In the genomic region with DNA sequence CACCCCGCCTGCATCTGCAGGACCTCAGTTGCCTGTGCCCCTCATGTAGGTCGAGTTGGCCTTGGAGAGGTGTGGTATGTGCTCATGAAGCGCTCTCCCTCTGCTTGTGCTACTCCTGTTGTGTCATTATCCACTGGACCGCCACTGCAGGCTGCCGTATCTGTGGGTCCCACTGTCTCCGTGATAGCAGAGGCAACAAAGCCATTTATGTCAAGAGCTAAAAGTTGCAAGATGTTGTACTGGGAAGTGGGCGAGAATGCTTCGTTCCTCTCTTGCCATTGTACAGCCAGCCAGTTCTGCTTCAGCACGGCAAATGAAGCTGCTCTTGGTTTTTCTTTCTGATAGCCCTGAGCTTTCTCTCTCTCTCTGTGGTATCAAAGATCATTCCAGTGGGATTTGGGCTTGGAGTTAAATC, we compare ENCODE assay signal across 23 cellular contexts.
A peak's percentile ranks its signal among the peaks of the same experiment; 100 is the strongest.
DNase-seq lines count a peak whose midpoint lies in the region; ATAC-seq and TF ChIP-seq lines count a peak whose summit lies in the region.
"Had no signal": no experiment of that assay in that cellular context is flagged by ENCODE, and none has a peak within 500 bp of the region (broad histone marks: within the 10 kb centered on the region; RNA-seq: fewer than 3 reads in every experiment).

No MANE protein-coding gene starts in this region.

- no peak for DNase-seq in GM23338 (ENCODE audit: low spot score)
- DNase-seq in NB4 (ENCODE audit: low read depth) = peak; percentile 51
- no peak for DNase-seq in neuronal stem cell (ENCODE audit: low spot score)
- no peak for DNase-seq in NK-92 (lab: John Stamatoyannopoulos, UW; ENCODE audit: unreplicated experiment)
- no peak for DNase-seq in adrenal gland
- DNase-seq: activated CD4-positive, alpha-beta T cell treated with anti-CD3 and anti-CD28 coated beads, Interleukin-2, amount 10 ng/mL, durations not matched to agents 24 days and 14 days; activated naive CD4-positive, alpha-beta T cell treated with anti-CD3 and anti-CD28 coated beads, Interleukin-2, amount 10 ng/mL, durations not matched to agents 7 days and 5 days; Calu3; DND-41; kidney; NCI-H146; NCI-H510A; occipital lobe; spleen; stimulated activated CD4-positive, alpha-beta T cell treated with anti-CD3 and anti-CD28 coated beads, Interleukin-4, amount 100 ng/mL, for 1 hour had no signal

- peak overlapping the region; percentile 44 for H3K18ac ChIP-seq in neuronal stem cell (ENCODE audit: low read length)

- H4K20me1 ChIP-seq in GM23338 (replicated peaks; ENCODE audit: insufficient read depth) = no peaks in the 10 kb centered on the region
- H4K20me1 ChIP-seq: BLaER1 treated with 17β-estradiol and CSF1 and Interleukin-3, amounts not matched to agents 10 nM and 100 nM had no signal

- H2AK5ac ChIP-seq in neuronal stem cell (ENCODE audit: low read depth, low read length) = no peak overlapping the region

- no peaks in the 10 kb centered on the region for H3K36me3 Mint-ChIP-seq in GM23338 (ENCODE audit: low read depth)
- no peaks in the 10 kb centered on the region for H3K36me3 Mint-ChIP-seq in dendritic cell treated with granulocyte-macrophage colony-stimulating factor and Interleukin-4, amounts not matched to agents 40 ng/mL and 50 ng/mL, for 4 days (ENCODE audit: low read depth)
- H3K36me3 Mint-ChIP-seq: activated naive CD4-positive, alpha-beta T cell treated with anti-CD3 and anti-CD28 coated beads, Interleukin-2, amount 10 ng/mL, durations not matched to agents 7 days and 5 days; stimulated activated memory B cell treated with anti-CD40 and anti-IgM and Interleukin-4, amounts not matched to agents 10 μg/mL and 1 μg/mL and 100 μg/mL, for 72 hours had no signal

- no peaks in the 10 kb centered on the region for H3K27me3 Mint-ChIP-seq in GM23338 (ENCODE audit: insufficient read depth, low read depth, poor library complexity)
- no peaks in the 10 kb centered on the region for H3K27me3 Mint-ChIP-seq in dendritic cell treated with granulocyte-macrophage colony-stimulating factor and Interleukin-4, amounts not matched to agents 40 ng/mL and 50 ng/mL, for 4 days
- H3K27me3 Mint-ChIP-seq: stimulated activated memory B cell treated with anti-CD40 and anti-IgM and Interleukin-4, amounts not matched to agents 10 μg/mL and 1 μg/mL and 100 μg/mL, for 72 hours had no signal

- H3K4me3 ChIP-seq in GM23338 (no peak overlapping the region), NB4 (ENCODE audit: low read depth, low read length) (no peak overlapping the region), neuronal stem cell (ENCODE audit: low read length in 2 of 2) (no peak overlapping the region), adrenal gland (no peak overlapping the region)
- H3K4me3 ChIP-seq: BLaER1 treated with 17β-estradiol and CSF1 and Interleukin-3, amounts not matched to agents 10 nM and 100 nM; spleen; suprapubic skin had no signal

- H3K4ac ChIP-seq in neuronal stem cell (ENCODE audit: low read length) = no peak overlapping the region

- H2AFZ ChIP-seq in GM23338 = peak overlapping the region; percentile 89
- H2AFZ ChIP-seq in neuronal stem cell (ENCODE audit: low read length) = no peak overlapping the region

- H3K9me2 ChIP-seq in GM23338 (ENCODE audit: insufficient read depth) = peaks cover 17% of the 10 kb centered on the region

- H2BK5ac ChIP-seq in neuronal stem cell (ENCODE audit: low read length) = no peak overlapping the region

- H3K9me3 Mint-ChIP-seq in GM23338 = no peaks in the 10 kb centered on the region; the same call in 1 of the 3 replicates
- H3K9me3 Mint-ChIP-seq in dendritic cell treated with granulocyte-macrophage colony-stimulating factor and Interleukin-4, amounts not matched to agents 40 ng/mL and 50 ng/mL, for 4 days = no peaks in the 10 kb centered on the region
- H3K9me3 Mint-ChIP-seq: activated naive CD4-positive, alpha-beta T cell treated with anti-CD3 and anti-CD28 coated beads, Interleukin-2, amount 10 ng/mL, durations not matched to agents 7 days and 5 days had no signal

- no peak overlapping the region for H3K27ac Mint-ChIP-seq in GM23338
- peak overlapping the region; percentile 56 for H3K27ac Mint-ChIP-seq in dendritic cell treated with granulocyte-macrophage colony-stimulating factor and Interleukin-4, amounts not matched to agents 40 ng/mL and 50 ng/mL, for 4 days
- H3K27ac Mint-ChIP-seq: activated CD4-positive, alpha-beta T cell treated with anti-CD3 and anti-CD28 coated beads, Interleukin-2, amount 10 ng/mL, durations not matched to agents 24 days and 14 days; activated naive CD4-positive, alpha-beta T cell treated with anti-CD3 and anti-CD28 coated beads, Interleukin-2, amount 10 ng/mL, durations not matched to agents 7 days and 5 days; stimulated activated memory B cell treated with anti-CD40 and anti-IgM and Interleukin-4, amounts not matched to agents 10 μg/mL and 1 μg/mL and 100 μg/mL, for 72 hours had no signal

- H3K9ac ChIP-seq in neuronal stem cell (ENCODE audit: low read depth, low read length, poor library complexity) = no peak overlapping the region
- H3K9ac ChIP-seq: BLaER1 treated with 17β-estradiol and CSF1 and Interleukin-3, amounts not matched to agents 10 nM and 100 nM had no signal

- no peak overlapping the region for H3K23ac ChIP-seq in neuronal stem cell (ENCODE audit: low read depth, low read length, poor library complexity)

- no peak overlapping the region for H2BK120ac ChIP-seq in neuronal stem cell (ENCODE audit: low read depth, low read length)

- 0 out of 3 replicates have a peak, but pooled peaks cover 2% of the 10 kb centered on the region for H3K4me1 Mint-ChIP-seq in GM23338
- peaks cover 41% of the 10 kb centered on the region for H3K4me1 Mint-ChIP-seq in dendritic cell treated with granulocyte-macrophage colony-stimulating factor and Interleukin-4, amounts not matched to agents 40 ng/mL and 50 ng/mL, for 4 days (ENCODE audit: low read depth)
- H3K4me1 Mint-ChIP-seq: activated CD4-positive, alpha-beta T cell treated with anti-CD3 and anti-CD28 coated beads, Interleukin-2, amount 10 ng/mL, durations not matched to agents 24 days and 14 days; activated naive CD4-positive, alpha-beta T cell treated with anti-CD3 and anti-CD28 coated beads, Interleukin-2, amount 10 ng/mL, durations not matched to agents 7 days and 5 days; stimulated activated memory B cell treated with anti-CD40 and anti-IgM and Interleukin-4, amounts not matched to agents 10 μg/mL and 1 μg/mL and 100 μg/mL, for 72 hours had no signal

- no peaks in the 10 kb centered on the region for H3K36me3 ChIP-seq in GM23338 (ENCODE audit: insufficient read depth)
- no peaks in the 10 kb centered on the region for H3K36me3 ChIP-seq in neuronal stem cell (replicated peaks in 1 of 2; ENCODE audit: control insufficient read depth in 2 of 2, insufficient read depth in 2 of 2, low read length in 2 of 2)
- no peaks in the 10 kb centered on the region for H3K36me3 ChIP-seq in adrenal gland (replicated peaks in 1 of 2)
- H3K36me3 ChIP-seq: BLaER1 treated with 17β-estradiol and CSF1 and Interleukin-3, amounts not matched to agents 10 nM and 100 nM; spleen; suprapubic skin had no signal

- H4K8ac ChIP-seq in neuronal stem cell (ENCODE audit: low read depth, low read length) = no peak overlapping the region

- no peak overlapping the region for H2BK12ac ChIP-seq in neuronal stem cell (ENCODE audit: low read length)

- no peak overlapping the region for H3K14ac ChIP-seq in neuronal stem cell (ENCODE audit: low read length)

- no peaks in the 10 kb centered on the region for H3K79me1 ChIP-seq in neuronal stem cell (ENCODE audit: low read depth, low read length)

- TF ChIP-seq CTCF in GM23338 (conservative IDR thresholded peaks at IDR 0.05; ENCODE audit: low read depth in 2 of 2) = no peak
- no peak for TF ChIP-seq CTCF in NB4 (IDR thresholded peaks at IDR 0.05; ENCODE audit: low read depth, low read length)
- no peak for TF ChIP-seq CTCF in adrenal gland (IDR thresholded peaks at IDR 0.05)

- peak overlapping the region; percentile 19 for H4K91ac ChIP-seq in neuronal stem cell (ENCODE audit: low read depth, low read length, poor library complexity)

- H3K4me2 ChIP-seq in GM23338 = no peak overlapping the region
- H3K4me2 ChIP-seq in neuronal stem cell (ENCODE audit: insufficient read depth, low read length, poor library complexity, severe bottlenecking) = no peak overlapping the region

- H3F3A ChIP-seq in GM23338 (replicated peaks; ENCODE audit: low read depth) = no peaks in the 10 kb centered on the region

- WGBS in neuronal stem cell (ENCODE audit: extremely low coverage in 2 of 2, insufficient read length in 2 of 2, insufficient replicate concordance in 1 of 2), 2 donors = no CpG with 5 or more reads among the region's 9 CpGs
- 81 to 84% (median 82%) methylated on average over 6 to 9 of the region's 9 CpGs for WGBS in adrenal gland, 4 donors

- TF ChIP-seq POLR2A in NB4 (IDR thresholded peaks at IDR 0.05; ENCODE audit: extremely low read depth, insufficient read length) (no peak), adrenal gland (IDR thresholded peaks at IDR 0.05) (no peak)

- H3K27ac ChIP-seq in GM23338 (ENCODE audit: low read depth) = no peak overlapping the region
- no peak overlapping the region for H3K27ac ChIP-seq in neuronal stem cell (replicated peaks; ENCODE audit: low read length)
- no peak overlapping the region for H3K27ac ChIP-seq in adrenal gland
- H3K27ac ChIP-seq: BLaER1 treated with 17β-estradiol and CSF1 and Interleukin-3, amounts not matched to agents 10 nM and 100 nM; RWPE1; spleen; suprapubic skin; VCaP had no signal

- ATAC-seq in GM23338 (no peak), GM21825 (IDR thresholded peaks at IDR 0.05; ENCODE audit: unreplicated experiment) (no peak)
- ATAC-seq: SK-N-SH treated with all-trans-retinoic acid at 6 μM for 48 hours; stimulated activated memory B cell treated with anti-CD40 and anti-IgM and Interleukin-4, amounts not matched to agents 10 μg/mL and 1 μg/mL and 100 μg/mL, for 72 hours had no signal

- no peak overlapping the region for H3K4me3 Mint-ChIP-seq in GM23338
- H3K4me3 Mint-ChIP-seq in dendritic cell treated with granulocyte-macrophage colony-stimulating factor and Interleukin-4, amounts not matched to agents 40 ng/mL and 50 ng/mL, for 4 days = peak overlapping the region; percentile 17
- H3K4me3 Mint-ChIP-seq: activated CD4-positive, alpha-beta T cell treated with anti-CD3 and anti-CD28 coated beads, Interleukin-2, amount 10 ng/mL, durations not matched to agents 24 days and 14 days; activated naive CD4-positive, alpha-beta T cell treated with anti-CD3 and anti-CD28 coated beads, Interleukin-2, amount 10 ng/mL, durations not matched to agents 7 days and 5 days; stimulated activated memory B cell treated with anti-CD40 and anti-IgM and Interleukin-4, amounts not matched to agents 10 μg/mL and 1 μg/mL and 100 μg/mL, for 72 hours had no signal

- no peaks in the 10 kb centered on the region for H3K9me3 ChIP-seq in neuronal stem cell (replicated peaks in 1 of 2; ENCODE audit: control insufficient read depth in 2 of 2, insufficient read depth in 1 of 2, low read depth in 1 of 2, low read length in 2 of 2)
- no peaks in the 10 kb centered on the region for H3K9me3 ChIP-seq in adrenal gland (replicated peaks in 1 of 3)
- H3K9me3 ChIP-seq: BLaER1 treated with 17β-estradiol and CSF1 and Interleukin-3, amounts not matched to agents 10 nM and 100 nM; spleen; suprapubic skin had no signal

- no peak overlapping the region for H2BK15ac ChIP-seq in neuronal stem cell (ENCODE audit: low read length)

- H3K4me1 ChIP-seq in GM23338 (ENCODE audit: insufficient read depth) (no peaks in the 10 kb centered on the region), neuronal stem cell (ENCODE audit: control insufficient read depth in 2 of 2, insufficient read depth in 1 of 2, low read depth in 1 of 2, low read length in 2 of 2) (no peaks in the 10 kb centered on the region), adrenal gland (replicated peaks in 1 of 2) (no peaks in the 10 kb centered on the region)
- H3K4me1 ChIP-seq: suprapubic skin had no signal

- no peaks in the 10 kb centered on the region for H3K79me2 ChIP-seq in GM23338 (replicated peaks; ENCODE audit: insufficient read depth)

- intact Hi-C loops in dendritic cell treated with granulocyte-macrophage colony-stimulating factor and Interleukin-4, amounts not matched to agents 40 ng/mL and 50 ng/mL, for 4 days (cut with micrococcal nuclease) = no loop called here
- intact Hi-C loops in adrenal gland (cut with DNase I) = no loop called here

- H3K27me3 ChIP-seq in GM23338 (ENCODE audit: insufficient read depth) (no peaks in the 10 kb centered on the region), neuronal stem cell (ENCODE audit: control insufficient read depth in 3 of 3, insufficient read depth in 3 of 3, low read depth in 1 of 3, low read length in 3 of 3) (no peaks in the 10 kb centered on the region), adrenal gland (no peaks in the 10 kb centered on the region)
- H3K27me3 ChIP-seq: BLaER1 treated with 17β-estradiol and CSF1 and Interleukin-3, amounts not matched to agents 10 nM and 100 nM; spleen; suprapubic skin had no signal
